Comparison of ENCODE assay signal across 21 cellular contexts in the genomic region with DNA sequence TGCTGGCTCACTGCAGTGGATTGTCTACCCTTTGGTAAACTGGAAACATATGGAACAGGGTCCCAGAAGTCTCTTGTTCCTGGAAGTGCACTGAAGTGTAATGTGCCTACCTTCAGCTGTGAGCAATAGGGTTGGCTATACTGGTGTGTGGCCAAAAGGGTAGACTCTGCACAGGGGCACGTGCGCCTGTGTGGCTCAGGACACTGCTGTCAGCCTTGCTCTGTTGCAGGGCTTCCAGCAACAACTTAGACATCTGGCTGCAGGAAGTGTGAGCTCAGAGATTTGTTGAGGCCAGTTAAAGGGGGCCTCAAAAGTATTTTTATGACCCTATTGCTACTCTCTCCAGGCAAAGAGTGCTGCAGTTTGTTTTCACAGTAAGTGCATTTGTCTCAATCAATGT. TPM values are rescaled to one million over a fixed set of nuclear protein-coding genes. Genes with fewer than 3 reads are reported as not detected.
A peak's percentile ranks its signal among the peaks of the same experiment; 100 is the strongest.
DNase-seq lines count a peak whose midpoint lies in the region; ATAC-seq and TF ChIP-seq lines count a peak whose summit lies in the region.
"Had no signal": no experiment of that assay in that cellular context is flagged by ENCODE, and none has a peak within 500 bp of the region (broad histone marks: within the 10 kb centered on the region; RNA-seq: fewer than 3 reads in every experiment).

No MANE protein-coding gene starts in this region.

- H3K4me3 Mint-ChIP-seq in activated CD4-positive, alpha-beta T cell treated with anti-CD3 and anti-CD28 coated beads for 36 hours: no peak overlapping the region
- H3K4me3 Mint-ChIP-seq: activated CD8-positive, alpha-beta T cell treated with anti-CD3 and anti-CD28 coated beads, Interleukin-2, amount 10 ng/mL, durations not matched to agents 7 days and 5 days; activated naive CD8-positive, alpha-beta T cell; activated T-cell treated with anti-CD3 and anti-CD28 coated beads, Interleukin-2, amount 50 U/mL, for 72 hours; T-helper 1 cell treated with Interleukin-12 subunit alpha and Interleukin-12 subunit beta and Interleukin-4 antibody, amounts not matched to agents 30 μg/mL and 1 μg/mL, for 36 hours had no signal

- H3K27me3 Mint-ChIP-seq in activated CD4-positive, alpha-beta T cell treated with anti-CD3 and anti-CD28 coated beads for 36 hours: no peaks in the 10 kb centered on the region
- H3K27me3 Mint-ChIP-seq: activated naive CD8-positive, alpha-beta T cell had no signal

- H3K27ac Mint-ChIP-seq in activated CD4-positive, alpha-beta T cell treated with anti-CD3 and anti-CD28 coated beads for 36 hours: peak overlapping the region; percentile 4
- H3K27ac Mint-ChIP-seq: activated T-cell treated with anti-CD3 and anti-CD28 coated beads, Interleukin-2, amount 50 U/mL, for 72 hours; T-helper 1 cell treated with Interleukin-12 subunit alpha and Interleukin-12 subunit beta and Interleukin-4 antibody, amounts not matched to agents 30 μg/mL and 1 μg/mL, for 36 hours had no signal

- H3K36me3 ChIP-seq in left lung (peaks cover 0 to 85% of the 10 kb centered on the region in 2 donors), uterus (no peaks in the 10 kb centered on the region)

- H3K27me3 ChIP-seq in left lung (no peaks in the 10 kb centered on the region), uterus (no peaks in the 10 kb centered on the region)
- H3K27me3 ChIP-seq: BLaER1 treated with 17β-estradiol and CSF1 and Interleukin-3, amounts not matched to agents 10 nM and 100 nM had no signal

- H3K4me1 ChIP-seq in left lung (peaks cover 3 to 29% of the 10 kb centered on the region in 2 donors), uterus (peaks cover 0 to 10% of the 10 kb centered on the region in 2 donors)

- no peaks in the 10 kb centered on the region for H3K9me3 ChIP-seq in left lung
- H3K9me3 ChIP-seq in uterus: no peaks in the 10 kb centered on the region
- H3K9me3 ChIP-seq: BLaER1 treated with 17β-estradiol and CSF1 and Interleukin-3, amounts not matched to agents 10 nM and 100 nM had no signal

- DNase-seq in activated CD4-positive, alpha-beta T cell treated with anti-CD3 and anti-CD28 coated beads for 36 hours: no peak
- DNase-seq in activated CD4-positive, alpha-beta T cell treated with anti-CD3 and anti-CD28 coated beads for 1 hour: no peak
- DNase-seq in coronary artery (ENCODE audit: low spot score) (no peak), left lung (no peak), uterus (no peak), GM20000 (ENCODE audit: low spot score) (no peak), COLO829 (ENCODE audit: low spot score) (no peak)
- DNase-seq: activated CD8-positive, alpha-beta T cell treated with anti-CD3 and anti-CD28 coated beads, Interleukin-2, amount 10 ng/mL, durations not matched to agents 7 days and 5 days; activated T-cell treated with anti-CD3 and anti-CD28 coated beads, Interleukin-2, amount 50 U/mL, for 72 hours; GF-D8; NCI-H1105 treated with DMSO at 0.1 percent for 48 hours; NCI-H69; stimulated activated CD4-positive, alpha-beta T cell treated with anti-CD3 and anti-CD28 coated beads, Interleukin-1b, Interleukin-23, amount 100 ng/mL, for 48 hours had no signal

- POLR2A ChIA-PET in activated CD4-positive, alpha-beta T cell treated with anti-CD3 and anti-CD28 coated beads for 36 hours (lab: Charles Lee): no interaction called here

- TF ChIP-seq CTCF in coronary artery (IDR thresholded peaks at IDR 0.05) (no peak), left lung (IDR thresholded peaks at IDR 0.05) (no peak), uterus (IDR thresholded peaks at IDR 0.05) (no peak), GM20000 (IDR thresholded peaks at IDR 0.05; ENCODE audit: extremely low read depth, missing control alignments) (no peak)

- H3K27ac ChIP-seq in coronary artery: peak overlapping the region; percentile 50 to 77
- H3K27ac ChIP-seq in left lung: peak overlapping the region; percentile 19 to 34
- peak overlapping the region; percentile 97 to 98 for H3K27ac ChIP-seq in uterus
- H3K27ac ChIP-seq: 22Rv1, VCaP had no signal

- no peak for TF ChIP-seq POLR2A in uterus (IDR thresholded peaks at IDR 0.05)

- H3K4me1 Mint-ChIP-seq in activated CD4-positive, alpha-beta T cell treated with anti-CD3 and anti-CD28 coated beads for 36 hours: peaks cover 49% of the 10 kb centered on the region

- H3K9me3 Mint-ChIP-seq in activated CD4-positive, alpha-beta T cell treated with anti-CD3 and anti-CD28 coated beads for 36 hours (ENCODE audit: low read depth): no peaks in the 10 kb centered on the region
- H3K9me3 Mint-ChIP-seq: activated T-cell treated with anti-CD3 and anti-CD28 coated beads, Interleukin-2, amount 50 U/mL, for 72 hours; T-helper 1 cell treated with Interleukin-12 subunit alpha and Interleukin-12 subunit beta and Interleukin-4 antibody, amounts not matched to agents 30 μg/mL and 1 μg/mL, for 36 hours had no signal

- peaks cover 96% of the 10 kb centered on the region for H3K36me3 Mint-ChIP-seq in activated CD4-positive, alpha-beta T cell treated with anti-CD3 and anti-CD28 coated beads for 36 hours (ENCODE audit: low read depth)

- ATAC-seq in activated CD4-positive, alpha-beta T cell treated with anti-CD3 and anti-CD28 coated beads for 36 hours: no peak
- ATAC-seq in left lung (peak; percentile 4), HG03108 (IDR thresholded peaks at IDR 0.05; ENCODE audit: unreplicated experiment) (no peak)
- ATAC-seq: activated CD8-positive, alpha-beta T cell treated with anti-CD3 and anti-CD28 coated beads, Interleukin-2, amount 10 ng/mL, durations not matched to agents 7 days and 5 days; activated T-cell treated with anti-CD3 and anti-CD28 coated beads, Interleukin-2, amount 50 U/mL, for 72 hours; GM12878 had no signal

- CTCF ChIA-PET in activated CD4-positive, alpha-beta T cell treated with anti-CD3 and anti-CD28 coated beads for 36 hours (lab: Charles Lee): interaction anchor here (1.1 to 1.3 kb wide), 3 partner anchors 8 to 18 kb away, joined by 3 to 4 read pairs (median 3); no protein-coding TSS in a partner anchor

- H3K4me3 ChIP-seq in coronary artery (peak overlapping the region; percentile 14), left lung (no peak overlapping the region), uterus (no peak overlapping the region)
- H3K4me3 ChIP-seq: BLaER1 treated with 17β-estradiol and CSF1 and Interleukin-3, amounts not matched to agents 10 nM and 100 nM; GM12878 had no signal

- intact Hi-C loops in activated CD4-positive, alpha-beta T cell treated with anti-CD3 and anti-CD28 coated beads for 36 hours (cut with DNase I, micrococcal nuclease): no loop called here
- intact Hi-C loops in left lung (cut with DNase I) (no loop called here), uterus (cut with DNase I; ENCODE audit: low total_unique reads) (no loop called here)

RNA-seq across cellular contexts. Expression of gene CTPS1, which starts 7.4 kb away (rescaled TPM):
- 100 to 1,000 TPM in 1 of 2 experiments, 10 to 100 TPM in 1; 89.5 to 106 TPM for total RNA-seq in activated CD4-positive, alpha-beta T cell treated with anti-CD3 and anti-CD28 coated beads for 36 hours
- total RNA-seq in left lung (10 to 100 TPM; 20.7 to 39.5 TPM), uterus (10 to 100 TPM; 30.9 to 70.1 (median 51.3) TPM)

RNA-seq across cellular contexts. Expression of gene SLFNL1, which starts 34.6 kb away (rescaled TPM):
- under 1 TPM; 0.14 TPM for total RNA-seq in activated CD4-positive, alpha-beta T cell treated with anti-CD3 and anti-CD28 coated beads for 36 hours
- total RNA-seq in left lung: 1 to 10 TPM in 1 of 2 donors, under 1 TPM in 1; 0.79 to 4.9 TPM
- 10 to 100 TPM in 1 of 4 donors, 1 to 10 TPM in 1, under 1 TPM in 1, not detected in 1; 0.83 to 31.3 (median 1.6) TPM for total RNA-seq in uterus
- total RNA-seq: HT1080 had no signal

Comparison
In these comparisons a context has a peak if more than half of its experiments do, and no peak if none do; other contexts are left out.
1. H3K27ac ChIP-seq: peak in every context shown above with its lines; median percentile 98 in uterus; 64 in coronary artery; 26 in left lung.